In genomic region chr4:95013236-95013635, GRCh38 we compare ENCODE assay signal across 18 cellular contexts.
DNase-seq lines count a peak whose midpoint lies in the region; ATAC-seq, FAIRE-seq and TF ChIP-seq lines count a peak whose summit lies in the region.
"Had no signal": no experiment of that assay in that cellular context is flagged by ENCODE, and none has a peak within 500 bp of the region (broad histone marks: within the 10 kb centered on the region; RNA-seq: fewer than 3 reads in every experiment).

No MANE protein-coding gene starts in this region.

- H3K27me3 ChIP-seq in body of pancreas: no peaks in the 10 kb centered on the region
- H3K27me3 ChIP-seq in MG63: no peaks in the 10 kb centered on the region
- H3K27me3 ChIP-seq: BLaER1 treated with 17β-estradiol and CSF1 and Interleukin-3, amounts not matched to agents 10 nM and 100 nM had no signal

- no peak for TF ChIP-seq RAD21 in A549 (conservative IDR thresholded peaks at IDR 0.05 in 1 of 2, IDR thresholded peaks at IDR 0.05 in 1 of 2)

- H3K9me3 ChIP-seq in A549 (no peaks in the 10 kb centered on the region), body of pancreas (no peaks in the 10 kb centered on the region), MG63 (no peaks in the 10 kb centered on the region)
- H3K9me3 ChIP-seq: BLaER1 treated with 17β-estradiol and CSF1 and Interleukin-3, amounts not matched to agents 10 nM and 100 nM had no signal

- no peak for TF ChIP-seq EP300 in A549 (IDR thresholded peaks at IDR 0.05)

- DNase-seq in A549 (ENCODE audit: low read depth in 1 of 2, low spot score in 1 of 2) (no peak), NCI-H69 (lab: John Stamatoyannopoulos, UW) (peak; percentile 70), body of pancreas (peak in 2 of 4 donors; percentile 11 to 14), renal cortical epithelial cell (ENCODE audit: low read depth) (peak; percentile 13), NCI-H526 treated with DMSO at 0.1 percent for 48 hours (lab: John Stamatoyannopoulos, UW) (no peak), MG63 (no peak)
- DNase-seq: 8988T; Calu3; CD8-positive, alpha-beta T cell; DMS79 treated with DMSO at 0.1 percent for 48 hours; GF-D8; GOT3; H7; IMR-90 had no signal

- POLR2A ChIA-PET in A549 (lab: Yijun Ruan, JAX): no interaction called here

- no peak for TF ChIP-seq CTCF in A549 (IDR thresholded peaks at IDR 0.05)
- no peak for TF ChIP-seq CTCF in body of pancreas (IDR thresholded peaks at IDR 0.05)

- H3K4me2 ChIP-seq in A549: peak overlapping the region; percentile 20; the same call in 1 of the 3 replicates
- H3K4me2 ChIP-seq: BLaER1 treated with 17β-estradiol and CSF1 and Interleukin-3, amounts not matched to agents 10 nM and 100 nM had no signal

- ATAC-seq in A549 (no peak), body of pancreas (peak; percentile 55), HG03342 (IDR thresholded peaks at IDR 0.05; ENCODE audit: unreplicated experiment) (no peak)
- ATAC-seq: CD8-positive, alpha-beta T cell; HCT116 had no signal

- no peak for FAIRE-seq in A549 (lab: Jason Lieb, UNC)
- FAIRE-seq: HTR-8/SVneo had no signal

- TF ChIP-seq POLR2A in A549 (IDR thresholded peaks at IDR 0.05; ENCODE audit: low read length) (no peak), body of pancreas (IDR thresholded peaks at IDR 0.05) (no peak)

- H3K27ac ChIP-seq in A549 (no peak overlapping the region), body of pancreas (peak overlapping the region in 1 of 4 donors; percentile 37)
- H3K27ac ChIP-seq: BLaER1 treated with 17β-estradiol and CSF1 and Interleukin-3, amounts not matched to agents 10 nM and 100 nM had no signal

- H3K36me3 ChIP-seq in body of pancreas (replicated peaks in 1 of 2; ENCODE audit: insufficient read depth in 1 of 2, low read depth in 2 of 2) (no peaks in the 10 kb centered on the region), MG63 (no peaks in the 10 kb centered on the region)
- H3K36me3 ChIP-seq: BLaER1 treated with 17β-estradiol and CSF1 and Interleukin-3, amounts not matched to agents 10 nM and 100 nM had no signal

- intact Hi-C loops in body of pancreas (cut with DNase I): no loop called here

- WGBS in A549 (ENCODE audit: missing lambda C conversion rate): 99% methylated on average over 2 of the region's 2 CpGs
- WGBS in body of pancreas, 2 donors: 85 to 97% methylated on average over 2 of the region's 2 CpGs

- H3K4me1 ChIP-seq in A549 (peaks cover 40% of the 10 kb centered on the region), body of pancreas (peaks cover 3% of the 10 kb centered on the region)
- H3K4me1 ChIP-seq: BLaER1 treated with 17β-estradiol and CSF1 and Interleukin-3, amounts not matched to agents 10 nM and 100 nM had no signal

- CTCF ChIA-PET in A549 (lab: Yijun Ruan, JAX): no interaction called here

- no peak overlapping the region for H3K4me3 ChIP-seq in A549
- no peak overlapping the region for H3K4me3 ChIP-seq in body of pancreas
- no peak overlapping the region for H3K4me3 ChIP-seq in MG63
- H3K4me3 ChIP-seq: BLaER1 treated with 17β-estradiol and CSF1 and Interleukin-3, amounts not matched to agents 10 nM and 100 nM had no signal

TF ChIP-seq in A549, 52 proteins besides CTCF, POLR2A, EP300 and RAD21:
- no peak for TF ChIP-seq CBX8 (IDR thresholded peaks at IDR 0.05)
- no peak for TF ChIP-seq GATA3 (IDR thresholded peaks at IDR 0.05; ENCODE audit: borderline replicate concordance)
- no peak for TF ChIP-seq HOXB5 (CRISPR knock-in tag; IDR thresholded peaks at IDR 0.05)

Comparison
In these comparisons a context has a peak if more than half of its experiments do, and no peak if none do; other contexts are left out.
1. DNase-seq: peak in NCI-H69 (single experiment) and renal cortical epithelial cell (single experiment); none in A549 (0 of 2), NCI-H526 treated with DMSO at 0.1 percent for 48 hours (single experiment) and MG63 (single experiment).